In genomic region chr3:19961960-19962359, GRCh38 we compare ENCODE assay signal across 22 cellular contexts. TPM values are rescaled to one million over a fixed set of nuclear protein-coding genes. Genes with fewer than 3 reads are reported as not detected.
"Had no signal": no experiment of that assay in that cellular context is flagged by ENCODE, and none has a peak within 500 bp of the region (broad histone marks: within the 10 kb centered on the region; RNA-seq: fewer than 3 reads in every experiment).

No MANE protein-coding gene starts in this region.

- H3K27ac Mint-ChIP-seq: activated B cell treated with CpG ODN at 0.5 μM for 24 hours; activated naive CD4-positive, alpha-beta T cell treated with anti-CD3 and anti-CD28 coated beads, Interleukin-2, amount 10 ng/mL, durations not matched to agents 7 days and 5 days; activated T-helper 2 cell treated with anti-CD3 and anti-CD28 coated beads, Interferon-gamma antibody, Interleukin-2, Interleukin-4, amounts not matched to agents 10 μg/mL and 5 μg/mL and 100 μg/mL, durations not matched to agents 14 hours and 24 hours and 36 hours; neural progenitor cell had no signal

- H3K9ac ChIP-seq: neural progenitor cell had no signal

- DNase-seq: activated B cell treated with CpG ODN at 0.5 μM for 24 hours; activated CD4-positive, alpha-beta T cell treated with anti-CD3 and anti-CD28 coated beads for 48 hours; activated naive CD4-positive, alpha-beta T cell treated with anti-CD3 and anti-CD28 coated beads, Interleukin-2, amount 10 ng/mL, durations not matched to agents 7 days and 5 days; activated T-cell treated with anti-CD3 and anti-CD28 coated beads for 4 hours; colonic mucosa; hippocampal formation; kidney; mesendoderm; stimulated activated CD4-positive, alpha-beta T cell treated with anti-CD3 and anti-CD28 coated beads, Interleukin-2, amount 100 ng/mL, for 48 hours; stimulated activated naive CD4-positive, alpha-beta T cell treated with Interleukin-2 at 50 U/mL for 16 hours; substantia nigra had no signal

- H3K36me3 ChIP-seq: colonic mucosa, neural progenitor cell had no signal

- H3K4me1 Mint-ChIP-seq: neural progenitor cell had no signal

- H3K27ac ChIP-seq: colonic mucosa, neural progenitor cell, tibial nerve, vagina had no signal

- H3K27me3 Mint-ChIP-seq: activated B cell treated with CpG ODN at 0.5 μM for 24 hours; activated naive CD4-positive, alpha-beta T cell treated with anti-CD3 and anti-CD28 coated beads, Interleukin-2, amount 10 ng/mL, durations not matched to agents 7 days and 5 days had no signal

- H3K4me3 Mint-ChIP-seq: activated B cell treated with CpG ODN at 0.5 μM for 24 hours; activated naive CD4-positive, alpha-beta T cell treated with anti-CD3 and anti-CD28 coated beads, Interleukin-2, amount 10 ng/mL, durations not matched to agents 7 days and 5 days; neural progenitor cell had no signal

- H3K4me1 ChIP-seq: neural progenitor cell had no signal

- H3K4me2 ChIP-seq: neural progenitor cell had no signal

- FAIRE-seq: endometrium, kidney had no signal

- H3K4me3 ChIP-seq: adrenal gland, colonic mucosa, neural progenitor cell, tibial nerve, vagina had no signal

- H3K27me3 ChIP-seq: adrenal gland, colonic mucosa, neural progenitor cell, tibial nerve, vagina had no signal

- H3K9me3 ChIP-seq: adrenal gland, colonic mucosa, tibial nerve, vagina had no signal

- H3K9me3 Mint-ChIP-seq: activated B cell treated with CpG ODN at 0.5 μM for 24 hours; activated naive CD4-positive, alpha-beta T cell treated with anti-CD3 and anti-CD28 coated beads, Interleukin-2, amount 10 ng/mL, durations not matched to agents 7 days and 5 days; activated T-helper 2 cell treated with anti-CD3 and anti-CD28 coated beads, Interferon-gamma antibody, Interleukin-2, Interleukin-4, amounts not matched to agents 10 μg/mL and 5 μg/mL and 100 μg/mL, durations not matched to agents 14 hours and 24 hours and 36 hours; neural progenitor cell had no signal

- H2AFZ ChIP-seq: neural progenitor cell had no signal

RNA-seq across cellular contexts. Expression of gene PP2D1, which starts 50.1 kb away (rescaled TPM):
- total RNA-seq: activated B cell treated with CpG ODN at 0.5 μM for 24 hours; activated CD8-positive, alpha-beta memory T cell treated with anti-CD3 and anti-CD28 coated beads for 36 hours; activated T-helper 2 cell treated with anti-CD3 and anti-CD28 coated beads, Interferon-gamma antibody, Interleukin-2, Interleukin-4, amounts not matched to agents 10 μg/mL and 5 μg/mL and 100 μg/mL, durations not matched to agents 14 hours and 24 hours and 36 hours; adrenal gland; colonic mucosa; kidney; lower leg skin; osteocyte; T-helper 2 cell treated with Interferon-gamma antibody and Interleukin-4, amounts not matched to agents 100 ng/mL and 5 ng/mL, for 36 hours; tibial nerve; vagina had no signal
- polyA plus RNA-seq: adrenal gland, esophagus had no signal
